ENCODE assay signal across 15 cellular contexts in genomic region chr9:135910757-135911156, GRCh38.
"Had no signal": no experiment of that assay in that cellular context is flagged by ENCODE, and none has a peak within 500 bp of the region (broad histone marks: within the 10 kb centered on the region; RNA-seq: fewer than 3 reads in every experiment).

No MANE protein-coding gene starts in this region.

- H3K27me3 ChIP-seq: breast epithelium, heart left ventricle, thyroid gland, uterus had no signal

- H3K36me3 ChIP-seq: uterus had no signal

- H3K27ac ChIP-seq: breast epithelium, heart left ventricle, thyroid gland, uterus had no signal

- H3K9me3 ChIP-seq: thyroid gland had no signal

- H3K4me3 Mint-ChIP-seq: activated CD4-positive, alpha-beta memory T cell treated with anti-CD3 and anti-CD28 coated beads for 36 hours had no signal

- H3K27me3 Mint-ChIP-seq: activated CD4-positive, alpha-beta memory T cell treated with anti-CD3 and anti-CD28 coated beads for 36 hours; naive thymus-derived CD8-positive, alpha-beta T cell had no signal

- H3K27ac Mint-ChIP-seq: activated CD4-positive, alpha-beta memory T cell treated with anti-CD3 and anti-CD28 coated beads for 36 hours had no signal

- DNase-seq: activated CD4-positive, alpha-beta memory T cell treated with anti-CD3 and anti-CD28 coated beads for 36 hours; activated CD4-positive, CD25-positive, alpha-beta regulatory T cell treated with anti-CD3 and anti-CD28 coated beads, Interleukin-2, amount 50 U/mL, for 72 hours; activated naive CD4-positive, alpha-beta T cell treated with Interleukin-2 at 50 U/mL for 16 hours; activated T-cell treated with anti-CD3 and anti-CD28 coated beads, Interleukin-2, amount 50 U/mL, for 48 hours; amniotic stem cell; heart left ventricle; left colon; mucosa of descending colon; naive thymus-derived CD8-positive, alpha-beta T cell; occipital lobe; stimulated activated CD4-positive, alpha-beta T cell treated with anti-CD3 and anti-CD28 coated beads, Interleukin-4, amount 100 ng/mL, for 1 hour; stimulated activated CD8-positive, alpha-beta memory T cell treated with anti-CD3 and anti-CD28 coated beads, Interleukin-4, amount 100 ng/mL, for 48 hours; thyroid gland; uterus had no signal

- ATAC-seq: heart left ventricle; left colon; mucosa of descending colon; naive thymus-derived CD8-positive, alpha-beta T cell had no signal

- H3K4me3 ChIP-seq: breast epithelium, heart left ventricle, mucosa of descending colon, thyroid gland, uterus had no signal
